9 cellular contexts compared by ENCODE assay signal in the genomic region with DNA sequence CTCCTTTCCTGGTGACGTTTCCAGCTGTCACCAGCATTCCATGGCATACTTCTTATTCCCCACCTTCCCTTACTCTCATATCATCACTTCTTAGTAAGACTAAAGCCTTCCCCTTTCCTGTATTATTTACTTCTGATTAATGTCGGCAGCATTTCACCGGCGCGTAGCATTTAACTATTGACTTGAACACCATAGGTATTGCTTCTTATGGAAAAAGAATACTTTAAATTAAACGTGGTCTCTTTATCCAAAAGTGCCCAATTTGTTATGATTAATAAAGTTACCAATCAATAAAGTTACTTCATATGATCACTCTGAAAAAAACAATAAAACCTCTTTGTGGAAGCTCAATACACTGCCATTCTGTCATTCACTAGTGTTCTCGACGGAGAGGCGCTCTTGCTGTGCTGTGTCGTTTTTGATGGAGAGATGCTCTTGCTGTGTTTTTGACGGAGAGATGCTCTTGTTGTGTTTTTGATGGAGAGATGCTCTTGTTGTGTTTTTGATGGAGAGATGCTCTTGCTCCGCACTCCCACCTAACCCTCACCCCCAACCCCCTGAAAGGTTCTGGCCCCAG.
DNase-seq lines count a peak whose midpoint lies in the region; ATAC-seq lines count a peak whose summit lies in the region.
"Had no signal": no experiment of that assay in that cellular context is flagged by ENCODE, and none has a peak within 500 bp of the region (broad histone marks: within the 10 kb centered on the region; RNA-seq: fewer than 3 reads in every experiment).

No MANE protein-coding gene starts in this region.

- H3K27me3 ChIP-seq in ACC112 (ENCODE audit: insufficient read depth, low read length) (no peaks in the 10 kb centered on the region), muscle layer of colon (ENCODE audit: control insufficient read depth in 1 of 2, insufficient read depth in 2 of 2, low read length in 2 of 2) (no peaks in the 10 kb centered on the region)

- peak overlapping the region; percentile 56 for H3K4me3 ChIP-seq in ACC112 (ENCODE audit: low read depth, low read length)
- H3K4me3 ChIP-seq in muscle layer of colon (ENCODE audit: low read depth in 1 of 2, low read length in 2 of 2) = peak overlapping the region; percentile 16 to 31

- H3K4me1 Mint-ChIP-seq in IgD-negative memory B cell = peaks cover 14 to 24% (median 20%) of the 10 kb centered on the region in 3 donors
- H3K4me1 Mint-ChIP-seq in central memory CD8-positive, alpha-beta T cell = peaks cover 6% of the 10 kb centered on the region

- peak overlapping the region in 3 of 4 donors; percentile 3 to 71 (median 61) for H3K4me3 Mint-ChIP-seq in IgD-negative memory B cell
- peak overlapping the region; percentile 57 for H3K4me3 Mint-ChIP-seq in central memory CD8-positive, alpha-beta T cell

- no peaks in the 10 kb centered on the region for H3K36me3 Mint-ChIP-seq in IgD-negative memory B cell
- no peaks in the 10 kb centered on the region for H3K36me3 Mint-ChIP-seq in central memory CD8-positive, alpha-beta T cell (ENCODE audit: insufficient read depth)

- DNase-seq in central memory CD8-positive, alpha-beta T cell (ENCODE audit: low spot score in 2 of 2) = no peak
- DNase-seq in NCI-H1436 treated with DMSO at 0.1 percent for 48 hours (lab: John Stamatoyannopoulos, UW) (no peak), NCI-H2196 (lab: John Stamatoyannopoulos, UW; ENCODE audit: unreplicated experiment) (no peak)

- H3K4me1 ChIP-seq in ACC112 (ENCODE audit: control insufficient read depth, insufficient read depth, low read length, unreplicated experiment) = peaks cover 25% of the 10 kb centered on the region
- H3K4me1 ChIP-seq in muscle layer of colon (ENCODE audit: insufficient read depth, low read length) = peaks cover 19% of the 10 kb centered on the region

- no peak overlapping the region for H3K9ac ChIP-seq in muscle layer of colon (ENCODE audit: low read length)

- H3K9me3 ChIP-seq in muscle layer of colon (ENCODE audit: low read length) = no peaks in the 10 kb centered on the region

- no peaks in the 10 kb centered on the region for H3K27me3 Mint-ChIP-seq in IgD-negative memory B cell
- H3K27me3 Mint-ChIP-seq in central memory CD8-positive, alpha-beta T cell = no peaks in the 10 kb centered on the region

- H3K27ac Mint-ChIP-seq in IgD-negative memory B cell = no peak overlapping the region
- H3K27ac Mint-ChIP-seq in central memory CD8-positive, alpha-beta T cell (ENCODE audit: low read depth) = no peak overlapping the region
- H3K27ac Mint-ChIP-seq: T-helper 1 cell treated with Interleukin-12 subunit alpha and Interleukin-12 subunit beta and Interleukin-4 antibody, amounts not matched to agents 30 μg/mL and 1 μg/mL, for 36 hours had no signal

- H3K27ac ChIP-seq in ACC112 (ENCODE audit: low read depth, low read length) = no peak overlapping the region
- H3K27ac ChIP-seq in muscle layer of colon (ENCODE audit: low read depth, low read length) = no peak overlapping the region

- ATAC-seq in central memory CD8-positive, alpha-beta T cell (replicated peaks; ENCODE audit: extremely low read depth, poor library complexity, severe bottlenecking) = no peak
- ATAC-seq in HG03378 (IDR thresholded peaks at IDR 0.05; ENCODE audit: unreplicated experiment) (no peak), HG02884 (IDR thresholded peaks at IDR 0.05; ENCODE audit: unreplicated experiment) (no peak)

- H3K36me3 ChIP-seq in ACC112 (ENCODE audit: insufficient read depth, low read length) (no peaks in the 10 kb centered on the region), muscle layer of colon (ENCODE audit: insufficient read depth, low read length) (peaks cover 8% of the 10 kb centered on the region)

- H3K9me3 Mint-ChIP-seq in IgD-negative memory B cell = no peaks in the 10 kb centered on the region
- H3K9me3 Mint-ChIP-seq in central memory CD8-positive, alpha-beta T cell = no peaks in the 10 kb centered on the region
- H3K9me3 Mint-ChIP-seq: T-helper 1 cell treated with Interleukin-12 subunit alpha and Interleukin-12 subunit beta and Interleukin-4 antibody, amounts not matched to agents 30 μg/mL and 1 μg/mL, for 36 hours had no signal

- H3K79me2 ChIP-seq in ACC112 (ENCODE audit: control insufficient read depth, insufficient read depth, low read length, unreplicated experiment) = no peaks in the 10 kb centered on the region

- H2AFZ ChIP-seq in ACC112 (ENCODE audit: low read length, unreplicated experiment) = no peak overlapping the region
